In the genomic region with DNA sequence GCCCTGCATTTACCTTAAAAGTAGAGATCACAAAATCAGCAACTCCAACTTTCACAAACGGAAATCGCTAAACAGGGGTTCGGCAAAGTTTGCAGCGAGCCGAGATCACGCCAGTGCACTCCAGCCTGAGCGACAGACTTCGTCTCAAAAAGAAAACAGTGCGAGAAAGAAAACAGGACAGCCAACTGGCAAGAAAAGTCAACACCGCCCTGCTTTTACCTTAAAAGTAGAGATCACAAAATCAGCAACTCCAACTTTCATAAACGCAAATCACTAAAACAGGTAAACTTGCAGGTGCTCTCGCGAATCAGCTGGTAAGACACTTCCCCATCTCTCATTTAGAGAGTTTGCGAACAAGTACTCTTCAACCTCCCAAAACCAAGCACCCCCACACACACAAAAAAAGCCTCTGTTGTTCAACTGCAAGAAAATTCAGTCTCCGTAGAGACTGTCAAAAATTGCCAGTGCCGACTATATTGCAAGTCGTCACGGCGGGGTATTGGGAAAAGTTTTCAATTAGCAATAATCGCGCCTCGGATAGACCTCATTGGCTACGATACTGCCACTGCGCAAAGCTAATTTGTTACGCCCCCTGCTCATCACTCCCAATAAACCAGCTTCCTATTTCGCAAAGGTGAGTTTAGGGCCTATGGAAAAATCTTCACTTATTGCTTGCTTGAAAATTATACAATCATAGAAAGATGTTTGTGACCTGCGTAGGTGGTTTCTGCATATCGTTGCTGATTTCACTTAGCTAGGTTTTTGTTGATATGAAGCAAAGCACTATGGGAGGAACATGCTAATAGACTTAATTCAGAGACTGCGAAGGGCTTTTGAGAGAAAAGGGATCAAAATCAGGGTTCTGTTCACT, we compare ENCODE assay signal across 8 cellular contexts. TPM values are rescaled to one million over a fixed set of nuclear protein-coding genes. Genes with fewer than 3 reads are reported as not detected.
DNase-seq lines count a peak whose midpoint lies in the region; ATAC-seq and TF ChIP-seq lines count a peak whose summit lies in the region.

Gene RNU4-1 (minus strand): TSS at position 577 of the 871 bp plus-strand sequence.

- H3K4me1 ChIP-seq in HUES6 (ENCODE audit: control insufficient read depth, insufficient read depth, low read length) (peaks cover 12% of the 10 kb centered on the region; the same call in 1 of the 2 replicates), OCI-LY3 (ENCODE audit: low read length) (peaks cover 13% of the 10 kb centered on the region), mucosa of descending colon (ENCODE audit: low read depth) (peaks cover 2% of the 10 kb centered on the region)

- H3K9me3 ChIP-seq in HUES6 (ENCODE audit: control insufficient read depth, insufficient read depth, low read depth, low read length) (no peaks in the 10 kb centered on the region), OCI-LY3 (ENCODE audit: insufficient read depth, low read length) (no peaks in the 10 kb centered on the region), mucosa of descending colon (no peaks in the 10 kb centered on the region)

- H3K79me2 ChIP-seq in OCI-LY3 (ENCODE audit: low read length) = no peaks in the 10 kb centered on the region

- intact Hi-C loops in mucosa of descending colon (cut with DNase I, micrococcal nuclease) = no loop called here

- ATAC-seq in GM21367 (IDR thresholded peaks at IDR 0.05; ENCODE audit: unreplicated experiment) (peak; percentile 41), mucosa of descending colon (peak; percentile 63)

- H3K4me3 ChIP-seq in HUES6 (ENCODE audit: low read depth, low read length) = peak within 1 kb of the TSS; percentile 57
- peak within 1 kb of the TSS; percentile 75 for H3K4me3 ChIP-seq in OCI-LY3 (ENCODE audit: low read length)
- H3K4me3 ChIP-seq in epithelial cell of proximal tubule (ENCODE audit: low read depth, low read length) = peak within 1 kb of the TSS; percentile 61
- peak within 1 kb of the TSS; percentile 42 for H3K4me3 ChIP-seq in mucosa of descending colon

- peak; percentile 54 for DNase-seq in CMK (ENCODE audit: low read depth)
- DNase-seq in activated CD8-positive, alpha-beta memory T cell treated with anti-CD3 and anti-CD28 coated beads, Interleukin-2, amount 50 U/mL, for 4 hours = peak; percentile 63
- DNase-seq in epithelial cell of proximal tubule (ENCODE audit: low read depth) = peak; percentile 91
- peak in 2 of 3 donors; percentile 54 to 79 for DNase-seq in mucosa of descending colon
- peak; percentile 55 for DNase-seq in stimulated activated CD8-positive, alpha-beta memory T cell treated with anti-CD3 and anti-CD28 coated beads, Interleukin-4, amount 100 ng/mL, for 24 hours (ENCODE audit: low read depth)

- H3K27me3 ChIP-seq in HUES6 (ENCODE audit: control insufficient read depth, insufficient read depth, low read length) (no peaks in the 10 kb centered on the region), OCI-LY3 (ENCODE audit: low read depth, low read length) (no peaks in the 10 kb centered on the region)

- peak within 1 kb of the TSS; percentile 75 for H2AFZ ChIP-seq in OCI-LY3 (ENCODE audit: low read depth, low read length)

- H4K20me1 ChIP-seq in OCI-LY3 (ENCODE audit: insufficient read depth, low read length) = no peaks in the 10 kb centered on the region

- TF ChIP-seq CTCF in OCI-LY3 (IDR thresholded peaks at IDR 0.05; ENCODE audit: low read depth, low read length) (no peak), epithelial cell of proximal tubule (conservative IDR thresholded peaks at IDR 0.05; ENCODE audit: low read depth, low read length) (no peak), mucosa of descending colon (IDR thresholded peaks at IDR 0.05) (no peak)

- H3K36me3 ChIP-seq in HUES6 (ENCODE audit: control insufficient read depth, insufficient read depth, low read length) (no peaks in the 10 kb centered on the region), OCI-LY3 (replicated peaks; ENCODE audit: low read depth, low read length) (no peaks in the 10 kb centered on the region), mucosa of descending colon (ENCODE audit: low read depth) (no peaks in the 10 kb centered on the region)

- peak within 1 kb of the TSS; percentile 72 for H3K4me2 ChIP-seq in OCI-LY3 (ENCODE audit: low read length)

- H3K27ac ChIP-seq in HUES6 (ENCODE audit: low read depth, low read length) = peak within 1 kb of the TSS; percentile 100
- peak within 1 kb of the TSS; percentile 87 for H3K27ac ChIP-seq in OCI-LY3 (ENCODE audit: low read length)

- peak within 1 kb of the TSS; percentile 98 for H3K9ac ChIP-seq in HUES6 (ENCODE audit: low read length)
- H3K9ac ChIP-seq in OCI-LY3 (ENCODE audit: low read length) = peak within 1 kb of the TSS; percentile 79

RNA-seq across cellular contexts. Expression of gene RNU4-1, which starts in this region (rescaled TPM):
- total RNA-seq in epithelial cell of proximal tubule = under 0.01 TPM in 2 replicates
- total RNA-seq in mucosa of descending colon = 1,000 to 10,000 TPM; 2,217 to 4,015 (median 3,130) TPM

Comparison
In these comparisons a context has a peak if more than half of its experiments do, and no peak if none do; other contexts are left out.
1. Peak in every context shown above with its lines: DNase-seq, ATAC-seq, H3K4me3 ChIP-seq and H3K27ac ChIP-seq.
2. RNA of gene RNU4-1 (total RNA-seq): 2,217 to 4,015 TPM in mucosa of descending colon; under 0.01 TPM in epithelial cell of proximal tubule; every median in the first group is over 1,000 times any median in the second.
3. Peak in DNase-seq and H3K4me3 ChIP-seq in epithelial cell of proximal tubule; RNA of the gene not detected or under 1 TPM.